ENCODE assay signal across 1 cellular context in the genomic region with DNA sequence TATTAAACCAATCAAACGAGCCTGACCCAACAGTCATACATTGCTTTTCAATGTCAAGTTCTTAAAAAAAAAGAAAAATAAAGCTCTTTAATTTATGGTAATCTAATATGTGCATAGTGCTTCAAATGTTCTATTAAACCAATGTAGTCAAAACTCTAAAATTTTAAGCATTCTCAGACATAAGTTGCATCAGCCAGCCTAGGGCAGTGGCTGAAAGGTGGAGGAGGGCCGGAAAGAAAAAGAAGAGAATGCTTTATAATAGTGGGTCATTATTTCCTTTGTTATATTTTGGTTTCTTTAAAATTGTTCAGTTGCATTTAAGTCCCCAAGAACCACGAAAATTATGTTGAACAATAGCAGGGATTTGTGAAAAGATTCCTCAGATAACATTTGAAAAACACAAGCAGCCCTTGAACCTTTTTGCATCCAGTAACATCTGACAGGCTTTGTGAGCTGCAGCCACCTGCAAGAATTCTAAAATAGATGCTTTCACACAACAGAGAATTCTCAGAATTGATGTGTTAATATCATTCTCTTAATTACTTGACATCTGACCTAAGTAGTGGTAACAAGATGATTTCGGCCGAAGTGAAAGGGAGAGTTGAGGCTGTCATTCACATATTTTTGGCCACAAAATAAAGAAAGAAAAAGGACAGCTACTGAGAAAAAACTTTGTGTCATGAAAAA.
TF ChIP-seq lines count a peak whose summit lies in the region.

No MANE protein-coding gene starts in this region.

TF ChIP-seq in K562, 482 proteins besides CTCF, POLR2A, EP300 and RAD21 (continued from another document):
- TF ChIP-seq, protein P1, sequence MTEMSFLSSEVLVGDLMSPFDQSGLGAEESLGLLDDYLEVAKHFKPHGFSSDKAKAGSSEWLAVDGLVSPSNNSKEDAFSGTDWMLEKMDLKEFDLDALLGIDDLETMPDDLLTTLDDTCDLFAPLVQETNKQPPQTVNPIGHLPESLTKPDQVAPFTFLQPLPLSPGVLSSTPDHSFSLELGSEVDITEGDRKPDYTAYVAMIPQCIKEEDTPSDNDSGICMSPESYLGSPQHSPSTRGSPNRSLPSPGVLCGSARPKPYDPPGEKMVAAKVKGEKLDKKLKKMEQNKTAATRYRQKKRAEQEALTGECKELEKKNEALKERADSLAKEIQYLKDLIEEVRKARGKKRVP (CRISPR knock-in tag; IDR thresholded peaks at IDR 0.05): peak; percentile 58; the same call in 1 of the 2 replicates
- TF ChIP-seq, protein P2, sequence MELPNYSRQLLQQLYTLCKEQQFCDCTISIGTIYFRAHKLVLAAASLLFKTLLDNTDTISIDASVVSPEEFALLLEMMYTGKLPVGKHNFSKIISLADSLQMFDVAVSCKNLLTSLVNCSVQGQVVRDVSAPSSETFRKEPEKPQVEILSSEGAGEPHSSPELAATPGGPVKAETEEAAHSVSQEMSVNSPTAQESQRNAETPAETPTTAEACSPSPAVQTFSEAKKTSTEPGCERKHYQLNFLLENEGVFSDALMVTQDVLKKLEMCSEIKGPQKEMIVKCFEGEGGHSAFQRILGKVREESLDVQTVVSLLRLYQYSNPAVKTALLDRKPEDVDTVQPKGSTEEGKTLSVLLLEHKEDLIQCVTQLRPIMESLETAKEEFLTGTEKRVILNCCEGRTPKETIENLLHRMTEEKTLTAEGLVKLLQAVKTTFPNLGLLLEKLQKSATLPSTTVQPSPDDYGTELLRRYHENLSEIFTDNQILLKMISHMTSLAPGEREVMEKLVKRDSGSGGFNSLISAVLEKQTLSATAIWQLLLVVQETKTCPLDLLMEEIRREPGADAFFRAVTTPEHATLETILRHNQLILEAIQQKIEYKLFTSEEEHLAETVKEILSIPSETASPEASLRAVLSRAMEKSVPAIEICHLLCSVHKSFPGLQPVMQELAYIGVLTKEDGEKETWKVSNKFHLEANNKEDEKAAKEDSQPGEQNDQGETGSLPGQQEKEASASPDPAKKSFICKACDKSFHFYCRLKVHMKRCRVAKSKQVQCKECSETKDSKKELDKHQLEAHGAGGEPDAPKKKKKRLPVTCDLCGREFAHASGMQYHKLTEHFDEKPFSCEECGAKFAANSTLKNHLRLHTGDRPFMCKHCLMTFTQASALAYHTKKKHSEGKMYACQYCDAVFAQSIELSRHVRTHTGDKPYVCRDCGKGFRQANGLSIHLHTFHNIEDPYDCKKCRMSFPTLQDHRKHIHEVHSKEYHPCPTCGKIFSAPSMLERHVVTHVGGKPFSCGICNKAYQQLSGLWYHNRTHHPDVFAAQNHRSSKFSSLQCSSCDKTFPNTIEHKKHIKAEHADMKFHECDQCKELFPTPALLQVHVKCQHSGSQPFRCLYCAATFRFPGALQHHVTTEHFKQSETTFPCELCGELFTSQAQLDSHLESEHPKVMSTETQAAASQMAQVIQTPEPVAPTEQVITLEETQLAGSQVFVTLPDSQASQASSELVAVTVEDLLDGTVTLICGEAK (IDR thresholded peaks at IDR 0.05): no peak
- TF ChIP-seq, protein P2 (CRISPR knock-in tag; IDR thresholded peaks at IDR 0.05): no peak
- no peak for TF ChIP-seq ZNF282 (CRISPR knock-in tag; IDR thresholded peaks at IDR 0.05)
